14 cellular contexts compared by ENCODE assay signal in the genomic region with DNA sequence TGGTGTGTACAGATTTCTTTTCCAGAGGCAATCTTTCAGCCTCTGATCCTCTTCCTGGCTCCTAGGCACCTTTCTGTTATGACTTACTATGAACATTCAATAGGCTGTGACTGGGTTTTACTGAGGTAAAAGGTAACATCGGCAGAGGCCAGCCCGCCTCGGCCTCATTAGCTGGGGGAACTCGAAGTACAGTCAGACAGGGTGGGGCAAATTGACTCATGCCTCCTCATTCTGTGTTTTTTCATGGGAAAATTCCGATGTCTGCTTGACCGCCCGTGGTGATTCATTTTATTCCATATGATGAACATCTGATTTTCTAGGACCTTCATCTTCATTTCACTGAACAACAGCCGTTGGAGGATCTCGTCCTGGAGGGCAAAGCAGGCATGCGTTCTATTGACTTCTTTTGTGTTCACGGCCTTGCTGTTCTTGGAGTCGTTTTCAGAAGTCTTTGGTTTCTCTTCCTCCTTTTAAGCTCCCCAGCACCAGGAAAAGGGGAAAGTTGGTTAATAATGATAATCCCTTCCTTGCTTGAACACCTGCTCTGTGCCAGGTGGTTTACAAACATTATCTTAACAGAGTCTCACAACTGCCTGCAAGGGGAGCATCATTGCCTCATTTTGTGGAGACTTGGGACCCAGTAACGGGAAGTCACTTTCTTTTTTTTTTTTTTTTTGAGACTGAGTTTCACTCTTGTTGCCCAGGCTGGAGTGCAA. TPM values are rescaled to one million over a fixed set of nuclear protein-coding genes. Genes with fewer than 3 reads are reported as not detected.
DNase-seq lines count a peak whose midpoint lies in the region; ATAC-seq and TF ChIP-seq lines count a peak whose summit lies in the region.
"Had no signal": no experiment of that assay in that cellular context is flagged by ENCODE, and none has a peak within 500 bp of the region (broad histone marks: within the 10 kb centered on the region; RNA-seq: fewer than 3 reads in every experiment).

No MANE protein-coding gene starts in this region.

- no peak overlapping the region for H3K4me2 ChIP-seq in hepatocyte

- H3K27me3 Mint-ChIP-seq in glutamatergic neuron (ENCODE audit: unreplicated experiment) = peaks cover 3% of the 10 kb centered on the region

- no peak overlapping the region for H3K4me3 Mint-ChIP-seq in glutamatergic neuron (ENCODE audit: unreplicated experiment)
- H3K4me3 Mint-ChIP-seq: CD4-positive, alpha-beta T cell had no signal

- no peak for ATAC-seq in GM21367 (IDR thresholded peaks at IDR 0.05; ENCODE audit: unreplicated experiment)
- ATAC-seq: left lobe of liver, Panc1 had no signal

- H3K4me3 ChIP-seq in AG09309 (ENCODE audit: control insufficient read depth, low read depth, low read length) = no peak overlapping the region
- no peak overlapping the region for H3K4me3 ChIP-seq in hepatocyte

- H3K27me3 ChIP-seq in hepatocyte = no peaks in the 10 kb centered on the region

- no peaks in the 10 kb centered on the region for H3K9me3 ChIP-seq in hepatocyte (ENCODE audit: low read depth)

- H3K4me1 Mint-ChIP-seq in glutamatergic neuron (ENCODE audit: low read depth, unreplicated experiment) = peaks cover 8% of the 10 kb centered on the region

- H4K20me1 ChIP-seq in hepatocyte (ENCODE audit: insufficient read depth, poor library complexity, severe bottlenecking) = no peaks in the 10 kb centered on the region

- no peak overlapping the region for H3K27ac ChIP-seq in hepatocyte

- 90% methylated on average over 13 of the region's 13 CpGs for WGBS in hepatocyte (ENCODE audit: low lambda C conversion rate, missing lambda C conversion rate)

- DNase-seq in AG09309 (ENCODE audit: low read depth) (peak; percentile 40), HT1080 (ENCODE audit: low read depth) (peak; percentile 96), amniotic epithelial cell (ENCODE audit: low read depth) (peak; percentile 85), hepatocyte (ENCODE audit: low spot score) (peak; percentile 20), NCI-H1417 treated with DMSO at 0.1 percent for 48 hours (lab: John Stamatoyannopoulos, UW) (no peak), glutamatergic neuron (no peak), NCI-H2029 (lab: John Stamatoyannopoulos, UW) (no peak)
- DNase-seq: activated naive CD4-positive, alpha-beta T cell treated with anti-CD3 and anti-CD28 coated beads, Interleukin-2, amount 50 U/mL, for 16 hours; CD4-positive, alpha-beta T cell; NCI-H1436 treated with DMSO at 0.1 percent for 48 hours; posterior cingulate gyrus had no signal

- no peaks in the 10 kb centered on the region for H3K9me3 Mint-ChIP-seq in glutamatergic neuron (ENCODE audit: unreplicated experiment)
- H3K9me3 Mint-ChIP-seq: CD4-positive, alpha-beta T cell had no signal

- no peaks in the 10 kb centered on the region for H3K4me1 ChIP-seq in hepatocyte (ENCODE audit: insufficient read depth)

- H3K36me3 Mint-ChIP-seq in glutamatergic neuron (ENCODE audit: unreplicated experiment) = no peaks in the 10 kb centered on the region

- no peak overlapping the region for H2AFZ ChIP-seq in hepatocyte

- H3K9me2 ChIP-seq in hepatocyte (replicated peaks; ENCODE audit: insufficient read depth) = no peaks in the 10 kb centered on the region

- H3K27ac Mint-ChIP-seq in glutamatergic neuron (ENCODE audit: unreplicated experiment) = no peak overlapping the region
- H3K27ac Mint-ChIP-seq: CD4-positive, alpha-beta T cell had no signal

- no peaks in the 10 kb centered on the region for H3K36me3 ChIP-seq in hepatocyte (replicated peaks; ENCODE audit: insufficient read depth, low read depth)

- TF ChIP-seq CTCF in AG09309 (IDR thresholded peaks at IDR 0.05; ENCODE audit: control insufficient read depth, insufficient read depth, low read depth, low read length, missing control alignments) = no peak
- no peak for TF ChIP-seq CTCF in hepatocyte (IDR thresholded peaks at IDR 0.05; ENCODE audit: poor library complexity)
- no peak for TF ChIP-seq CTCF in glutamatergic neuron (IDR thresholded peaks at IDR 0.05; ENCODE audit: partially characterized antibody, unreplicated experiment)

- H3K79me2 ChIP-seq in hepatocyte = no peaks in the 10 kb centered on the region

RNA-seq across cellular contexts. Expression of a gene that starts 4.8 kb away (rescaled TPM):
- not detected in 2 replicates for total RNA-seq in HT1080 (2014; rRNA removed; shearing (Covaris generic))
- polyA plus RNA-seq in HT1080 (2015; cell fraction: cytosol; rRNA removed) = not detected in 2 replicates
- polyA plus RNA-seq in HT1080 (2015; cell fraction: nucleus; rRNA removed) = not detected in 2 replicates
- total RNA-seq in hepatocyte (not detected in 2 replicates), glutamatergic neuron (ENCODE audit: unreplicated experiment) (not detected)
- polyA plus RNA-seq in hepatocyte = not detected in 2 replicates
- total RNA-seq: CD4-positive, alpha-beta T cell; left lobe of liver had no signal

RNA-seq across cellular contexts. Expression of a gene that starts 8.4 kb away (rescaled TPM):
- total RNA-seq in HT1080 (2014; rRNA removed; shearing (Covaris generic)) = 141 and 145 TPM in 2 replicates
- polyA plus RNA-seq in HT1080 (2015; cell fraction: cytosol; rRNA removed) = 85.1 and 94.6 TPM in 2 replicates
- 116 and 125 TPM in 2 replicates for polyA plus RNA-seq in HT1080 (2015; cell fraction: nucleus; rRNA removed)
- total RNA-seq in hepatocyte = 94.3 and 97.9 TPM in 2 replicates
- polyA plus RNA-seq in hepatocyte = 64.5 and 70.7 TPM in 2 replicates
- total RNA-seq in glutamatergic neuron (ENCODE audit: unreplicated experiment) = 301 TPM

RNA-seq across cellular contexts. Expression of a gene that starts 38.2 kb away (rescaled TPM):
- not detected in 2 replicates for total RNA-seq in HT1080 (2014; rRNA removed; shearing (Covaris generic))
- not detected in 2 replicates for polyA plus RNA-seq in HT1080 (2015; cell fraction: cytosol; rRNA removed)
- not detected in 2 replicates for polyA plus RNA-seq in HT1080 (2015; cell fraction: nucleus; rRNA removed)
- 0.36 TPM in 1 of 2 replicates, not detected in the other for total RNA-seq in hepatocyte
- polyA plus RNA-seq in hepatocyte = not detected in 2 replicates
- total RNA-seq in glutamatergic neuron (ENCODE audit: unreplicated experiment) = not detected
- total RNA-seq: CD4-positive, alpha-beta T cell; left lobe of liver had no signal

Comparison
In these comparisons a context has a peak if more than half of its experiments do, and no peak if none do; other contexts are left out.
1. DNase-seq: peak in AG09309 (single experiment), HT1080 (single experiment), amniotic epithelial cell (single experiment) and hepatocyte (single experiment); none in NCI-H1417 treated with DMSO at 0.1 percent for 48 hours (single experiment), glutamatergic neuron (single experiment) and NCI-H2029 (single experiment).